ENCODE assay signal across 9 cellular contexts in the genomic region with DNA sequence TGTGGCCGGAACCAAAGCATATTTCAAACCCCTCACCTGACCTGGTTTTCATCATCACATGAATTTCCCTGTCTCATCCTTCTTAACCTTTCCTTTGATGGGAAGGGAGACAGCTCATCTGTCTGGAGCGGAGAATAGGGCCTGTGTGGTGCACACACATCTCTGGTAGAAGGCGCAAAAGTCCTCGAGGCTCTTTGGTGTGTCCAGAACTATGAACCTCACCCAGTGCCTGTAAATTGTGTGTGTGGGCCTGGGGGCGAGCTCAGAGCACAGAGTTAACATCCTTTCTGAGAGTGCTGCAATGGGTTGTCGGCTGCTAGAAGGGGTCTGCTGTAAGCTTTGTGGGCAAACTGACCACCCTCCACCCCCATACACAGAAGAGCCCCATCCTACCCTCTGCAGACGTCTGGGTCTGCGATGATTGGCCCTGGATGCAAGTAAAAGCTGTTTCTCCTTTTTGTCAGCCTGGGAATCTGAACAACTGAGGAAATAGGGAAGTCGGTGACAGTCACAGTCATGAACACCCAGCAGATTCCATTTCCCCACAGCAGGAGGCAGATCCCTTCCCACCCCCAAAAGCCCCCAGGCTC. TPM values are rescaled to one million over a fixed set of nuclear protein-coding genes. Genes with fewer than 3 reads are reported as not detected.
DNase-seq lines count a peak whose midpoint lies in the region; ATAC-seq and TF ChIP-seq lines count a peak whose summit lies in the region.
"Had no signal": no experiment of that assay in that cellular context is flagged by ENCODE, and none has a peak within 500 bp of the region (broad histone marks: within the 10 kb centered on the region; RNA-seq: fewer than 3 reads in every experiment).

No MANE protein-coding gene starts in this region.

- H4K20me1 ChIP-seq in MM.1S (ENCODE audit: insufficient read depth, low read length): no peaks in the 10 kb centered on the region

- no peak for TF ChIP-seq CTCF in MM.1S (IDR thresholded peaks at IDR 0.05; ENCODE audit: low read length)

- POLR2A ChIA-PET in CD4-positive, alpha-beta memory T cell (lab: Charles Lee; ENCODE audit: partially characterized antibody): interaction anchor here (4.0 kb wide), 1 partner anchor 22 kb away, joined by 33 read pairs; no protein-coding TSS in a partner anchor

- H3K4me1 ChIP-seq in CD4-positive, alpha-beta memory T cell (ENCODE audit: insufficient read depth, low read length): peaks cover 67% of the 10 kb centered on the region
- H3K4me1 ChIP-seq in MM.1S (ENCODE audit: low read length) (peaks cover 6% of the 10 kb centered on the region), duodenal mucosa (ENCODE audit: control insufficient read depth in 1 of 2, insufficient read depth in 2 of 2, low read length in 2 of 2) (peaks cover 29 to 44% of the 10 kb centered on the region in 2 donors)

- H3K27me3 Mint-ChIP-seq in CD4-positive, alpha-beta memory T cell: no peaks in the 10 kb centered on the region
- no peaks in the 10 kb centered on the region for H3K27me3 Mint-ChIP-seq in natural killer cell treated with Interleukin-12 subunit alpha and Interleukin-12 subunit beta and Interleukin-15 and Interleukin-18, amount 100 ng/mL, for 72 hours

- H3K27ac Mint-ChIP-seq in CD4-positive, alpha-beta memory T cell: peak overlapping the region; percentile 74 to 97 (median 91)
- peak overlapping the region; percentile 88 to 95 for H3K27ac Mint-ChIP-seq in natural killer cell treated with Interleukin-12 subunit alpha and Interleukin-12 subunit beta and Interleukin-15 and Interleukin-18, amount 100 ng/mL, for 72 hours

- H3K36me3 ChIP-seq in CD4-positive, alpha-beta memory T cell (ENCODE audit: insufficient read depth, low read length): no peaks in the 10 kb centered on the region
- H3K36me3 ChIP-seq in MM.1S (replicated peaks; ENCODE audit: insufficient read depth, low read length) (no peaks in the 10 kb centered on the region), duodenal mucosa (ENCODE audit: control insufficient read depth in 1 of 2, insufficient read depth in 2 of 2, low read length in 2 of 2) (no peaks in the 10 kb centered on the region)

- peaks cover 0 to 4% of the 10 kb centered on the region in 2 donors for H3K36me3 Mint-ChIP-seq in CD4-positive, alpha-beta memory T cell
- no peaks in the 10 kb centered on the region for H3K36me3 Mint-ChIP-seq in natural killer cell treated with Interleukin-12 subunit alpha and Interleukin-12 subunit beta and Interleukin-15 and Interleukin-18, amount 100 ng/mL, for 72 hours

- H3K9me3 Mint-ChIP-seq in CD4-positive, alpha-beta memory T cell: no peaks in the 10 kb centered on the region
- no peaks in the 10 kb centered on the region for H3K9me3 Mint-ChIP-seq in natural killer cell treated with Interleukin-12 subunit alpha and Interleukin-12 subunit beta and Interleukin-15 and Interleukin-18, amount 100 ng/mL, for 72 hours

- DNase-seq in CD4-positive, alpha-beta memory T cell: no peak
- DNase-seq in MM.1S (no peak), SHP77 treated with DMSO at 0.1 percent for 48 hours (lab: John Stamatoyannopoulos, UW) (no peak), kidney glomerular epithelial cell (lab: John Stamatoyannopoulos, UW) (no peak)
- DNase-seq in natural killer cell treated with Interleukin-12 subunit alpha and Interleukin-12 subunit beta and Interleukin-15 and Interleukin-18, amount 100 ng/mL, for 72 hours (ENCODE audit: low spot score): no peak

- CTCF ChIA-PET in CD4-positive, alpha-beta memory T cell (lab: Charles Lee; ENCODE audit: partially characterized antibody): interaction anchor here (0.7 to 2.2 kb wide), 5 partner anchors 21 to 141 kb away, joined by 3 to 5 read pairs (median 3); no protein-coding TSS in a partner anchor

- H3K9me2 ChIP-seq in MM.1S (replicated peaks; ENCODE audit: insufficient read depth, low read length): no peaks in the 10 kb centered on the region

- peaks cover 54 to 82% (median 65%) of the 10 kb centered on the region in 4 donors for H3K4me1 Mint-ChIP-seq in CD4-positive, alpha-beta memory T cell
- H3K4me1 Mint-ChIP-seq in natural killer cell treated with Interleukin-12 subunit alpha and Interleukin-12 subunit beta and Interleukin-15 and Interleukin-18, amount 100 ng/mL, for 72 hours (ENCODE audit: low read depth in 2 of 2): peaks cover 77 to 78% of the 10 kb centered on the region in 2 donors

- peak overlapping the region; percentile 88 for H2AFZ ChIP-seq in MM.1S (ENCODE audit: low read length)

- no peaks in the 10 kb centered on the region for H3K27me3 ChIP-seq in CD4-positive, alpha-beta memory T cell (ENCODE audit: insufficient read depth, low read length)
- H3K27me3 ChIP-seq in MM.1S (replicated peaks; ENCODE audit: insufficient read depth, low read length) (no peaks in the 10 kb centered on the region; the same call in 1 of the 2 replicates), duodenal mucosa (ENCODE audit: control insufficient read depth in 1 of 2, insufficient read depth in 2 of 2, low read length in 2 of 2) (no peaks in the 10 kb centered on the region)

- H3K9me3 ChIP-seq in CD4-positive, alpha-beta memory T cell (ENCODE audit: control insufficient read depth in 1 of 2, low read length in 2 of 2): no peaks in the 10 kb centered on the region
- H3K9me3 ChIP-seq in MM.1S (replicated peaks; ENCODE audit: insufficient read depth, low read length) (no peaks in the 10 kb centered on the region), duodenal mucosa (ENCODE audit: control insufficient read depth in 1 of 2, low read length in 2 of 2) (no peaks in the 10 kb centered on the region)

- H3K4me2 ChIP-seq in MM.1S (ENCODE audit: low read depth, low read length): peak overlapping the region; percentile 94

- intact Hi-C loops in CD4-positive, alpha-beta memory T cell (cut with micrococcal nuclease): loop anchor here (1.0 kb wide), 1 partner anchor 21 kb away; no protein-coding TSS in a partner anchor

- peak overlapping the region; percentile 55 for H3K27ac ChIP-seq in CD4-positive, alpha-beta memory T cell (ENCODE audit: low read depth, low read length)
- H3K27ac ChIP-seq in MM.1S (ENCODE audit: low read length): no peak overlapping the region
- H3K27ac ChIP-seq in duodenal mucosa (ENCODE audit: low read depth, low read length): peak overlapping the region; percentile 24

- no peaks in the 10 kb centered on the region for H3K79me2 ChIP-seq in MM.1S (ENCODE audit: low read length)

- peaks cover 9% of the 10 kb centered on the region for H3F3A ChIP-seq in MM.1S (ENCODE audit: insufficient read depth, low read length)

- no peak for ATAC-seq in natural killer cell treated with Interleukin-12 subunit alpha and Interleukin-12 subunit beta and Interleukin-15 and Interleukin-18, amount 100 ng/mL, for 72 hours
- ATAC-seq in HG03520 (IDR thresholded peaks at IDR 0.05; ENCODE audit: unreplicated experiment): no peak
- no peak for ATAC-seq in GM18907 (IDR thresholded peaks at IDR 0.05; ENCODE audit: unreplicated experiment)

- peak overlapping the region; percentile 25 to 68 for H3K4me3 ChIP-seq in CD4-positive, alpha-beta memory T cell (ENCODE audit: low read length in 2 of 2)
- H3K4me3 ChIP-seq in MM.1S (ENCODE audit: low read length) (peak overlapping the region; percentile 87), duodenal mucosa (ENCODE audit: low read depth in 1 of 2, low read length in 2 of 2) (peak overlapping the region; percentile 78 to 84)

- H3K9ac ChIP-seq in MM.1S (ENCODE audit: low read length): peak overlapping the region; percentile 68; the same call in 1 of the 2 replicates
- H3K9ac ChIP-seq in duodenal mucosa (ENCODE audit: low read depth in 1 of 2, low read length in 2 of 2): peak overlapping the region; percentile 72 to 76

- H3K4me3 Mint-ChIP-seq in CD4-positive, alpha-beta memory T cell: peak overlapping the region; percentile 86 to 97 (median 90)
- H3K4me3 Mint-ChIP-seq in natural killer cell treated with Interleukin-12 subunit alpha and Interleukin-12 subunit beta and Interleukin-15 and Interleukin-18, amount 100 ng/mL, for 72 hours: peak overlapping the region; percentile 88

RNA-seq across cellular contexts. Expression of a gene that starts 0.7 kb away (rescaled TPM):
- 1 to 10 TPM; 1.7 to 4.9 TPM for total RNA-seq in CD4-positive, alpha-beta memory T cell
- polyA plus RNA-seq in CD4-positive, alpha-beta memory T cell: 1 to 10 TPM; 2.3 to 9.2 TPM
- 10 to 100 TPM; 13.2 to 23.5 TPM for total RNA-seq in natural killer cell treated with Interleukin-12 subunit alpha and Interleukin-12 subunit beta and Interleukin-15 and Interleukin-18, amount 100 ng/mL, for 72 hours

RNA-seq across cellular contexts. Expression of a gene that starts 34.1 kb away (rescaled TPM):
- total RNA-seq in CD4-positive, alpha-beta memory T cell: under 1 TPM; 0.47 to 0.69 TPM
- under 1 TPM; 0.14 to 0.77 TPM for polyA plus RNA-seq in CD4-positive, alpha-beta memory T cell
- total RNA-seq in natural killer cell treated with Interleukin-12 subunit alpha and Interleukin-12 subunit beta and Interleukin-15 and Interleukin-18, amount 100 ng/mL, for 72 hours: 1 to 10 TPM; 4.3 to 6.3 TPM

RNA-seq across cellular contexts. Expression of a gene that starts 44.1 kb away (rescaled TPM):
- under 1 TPM; 0.36 to 0.73 TPM for total RNA-seq in CD4-positive, alpha-beta memory T cell
- 1 to 10 TPM; 1.6 to 3.7 TPM for polyA plus RNA-seq in CD4-positive, alpha-beta memory T cell
- under 1 TPM in 1 of 2 donors, not detected in 1; 0.31 TPM for total RNA-seq in natural killer cell treated with Interleukin-12 subunit alpha and Interleukin-12 subunit beta and Interleukin-15 and Interleukin-18, amount 100 ng/mL, for 72 hours
- total RNA-seq: skeletal muscle tissue had no signal
